Comparison of ENCODE assay signal across 14 cellular contexts in genomic region chr3:194045289-194045688, GRCh38.
A peak's percentile ranks its signal among the peaks of the same experiment; 100 is the strongest.
DNase-seq lines count a peak whose midpoint lies in the region; ATAC-seq, FAIRE-seq and TF ChIP-seq lines count a peak whose summit lies in the region.
"Had no signal": no experiment of that assay in that cellular context is flagged by ENCODE, and none has a peak within 500 bp of the region (broad histone marks: within the 10 kb centered on the region; RNA-seq: fewer than 3 reads in every experiment).

No MANE protein-coding gene starts in this region.

- CTCF ChIA-PET in GM10248 (lab: Yijun Ruan, JAX): interaction anchor here (1.2 to 2.0 kb wide), 2 partner anchors 10 to 11 kb away, joined by 3 to 5 read pairs; no protein-coding TSS in a partner anchor

- TF ChIP-seq CTCF in GM10248 (IDR thresholded peaks at IDR 0.05; ENCODE audit: control extremely low read depth, extremely low read depth, low read depth, missing control alignments): no peak

- peak; percentile 86 for FAIRE-seq in GM19239 (lab: Jason Lieb, UNC)
- FAIRE-seq: A549, astrocyte had no signal

- intact Hi-C loops in Right ventricle myocardium inferior (cut with DNase I): no loop called here

- ATAC-seq in HG02642 (IDR thresholded peaks at IDR 0.05; ENCODE audit: poor library complexity, unreplicated experiment) (peak; percentile 66), HG03439 (IDR thresholded peaks at IDR 0.05; ENCODE audit: unreplicated experiment) (peak; percentile 56), Right ventricle myocardium inferior (no peak), GM19023 (IDR thresholded peaks at IDR 0.05; ENCODE audit: unreplicated experiment) (no peak)
- ATAC-seq: A549 had no signal

- POLR2A ChIA-PET in GM10248 (lab: Yijun Ruan, JAX): no interaction called here

- peak; percentile 46 for DNase-seq in GM10248 (ENCODE audit: extremely low spot score)
- DNase-seq in GM19239 (ENCODE audit: insufficient read length, low spot score): no peak
- no peak for DNase-seq in midbrain (lab: John Stamatoyannopoulos, UW)
- no peak for DNase-seq in Right ventricle myocardium inferior (ENCODE audit: missing footprints)
- no peak for DNase-seq in epidermal melanocyte (ENCODE audit: insufficient read length, low spot score)
- DNase-seq: glutamatergic neuron; NCI-H1048; NCI-H524; stimulated activated CD4-positive, alpha-beta T cell treated with anti-CD3 and anti-CD28 coated beads, Interleukin-2, amount 100 ng/mL, for 48 hours had no signal

Comparison
In these comparisons a context has a peak if more than half of its experiments do, and no peak if none do; other contexts are left out.
1. ATAC-seq: peak in HG02642 (single experiment) and HG03439 (single experiment); none in Right ventricle myocardium inferior (single experiment) and GM19023 (single experiment).